19 cellular contexts compared by ENCODE assay signal in genomic region chr21:42815217-42815616, GRCh38.
DNase-seq lines count a peak whose midpoint lies in the region; ATAC-seq, FAIRE-seq and TF ChIP-seq lines count a peak whose summit lies in the region.
"Had no signal": no experiment of that assay in that cellular context is flagged by ENCODE, and none has a peak within 500 bp of the region (broad histone marks: within the 10 kb centered on the region; RNA-seq: fewer than 3 reads in every experiment).

No MANE protein-coding gene starts in this region.

- H3K4me3 Mint-ChIP-seq in neural progenitor cell, result no peak overlapping the region

- peaks cover 4% of the 10 kb centered on the region for H3F3A ChIP-seq in neural progenitor cell (ENCODE audit: low read depth)

- FAIRE-seq in TTC549 (lab: Jason Lieb, UNC), result peak; percentile 36
- FAIRE-seq: D721Med, GM12878, H1 had no signal

- no peaks in the 10 kb centered on the region for H3K79me2 ChIP-seq in neural progenitor cell (ENCODE audit: low read depth)

- CTCF ChIA-PET in HEK293 (lab: Yijun Ruan, JAX), result interaction anchor here (1.5 to 2.4 kb wide), 2 partner anchors 34 to 222 kb away, joined by 4 to 14 read pairs; no protein-coding TSS in a partner anchor

- no peak for TF ChIP-seq CTCF in HEK293 (tag by site-specific recombination; IDR thresholded peaks at IDR 0.05)
- TF ChIP-seq CTCF in neural progenitor cell (IDR thresholded peaks at IDR 0.05), result no peak
- no peak for TF ChIP-seq CTCF in coronary artery (IDR thresholded peaks at IDR 0.05)
- no peak for TF ChIP-seq CTCF in right atrium auricular region (IDR thresholded peaks at IDR 0.05)

- peak; percentile 7 for DNase-seq in NCI-H748 (lab: John Stamatoyannopoulos, UW; ENCODE audit: unreplicated experiment)
- DNase-seq in NCI-H748 treated with DMSO at 0.1 percent for 48 hours (lab: John Stamatoyannopoulos, UW), result no peak
- DNase-seq in neural progenitor cell (ENCODE audit: low spot score), result peak; percentile 45
- DNase-seq in coronary artery (ENCODE audit: low spot score), result no peak
- DNase-seq in right atrium auricular region (ENCODE audit: low spot score), result no peak
- DNase-seq: KBM-7, MV-4-11, NCI-H187, NCI-H2171, NCI-H446 treated with DMSO at 0.1 percent for 48 hours, NCI-H82, PC-3 had no signal

- no peaks in the 10 kb centered on the region for H4K20me1 ChIP-seq in neural progenitor cell (ENCODE audit: low read depth)
- H4K20me1 ChIP-seq: BLaER1 treated with 17β-estradiol and CSF1 and Interleukin-3, amounts not matched to agents 10 nM and 100 nM had no signal

- ATAC-seq in SK-N-SH treated with all-trans-retinoic acid at 6 μM for 48 hours, result no peak
- ATAC-seq: GM12878, PC-3 had no signal

- H3K27ac ChIP-seq in HEK293 (ENCODE audit: extremely low read depth, low read depth, low read length) (no peak overlapping the region), neural progenitor cell (no peak overlapping the region), coronary artery (no peak overlapping the region), right atrium auricular region (no peak overlapping the region)
- H3K27ac ChIP-seq: BLaER1 treated with 17β-estradiol and CSF1 and Interleukin-3, amounts not matched to agents 10 nM and 100 nM had no signal

- H3K4me2 ChIP-seq in neural progenitor cell, result no peak overlapping the region
- H3K4me2 ChIP-seq: BLaER1 treated with 17β-estradiol and CSF1 and Interleukin-3, amounts not matched to agents 10 nM and 100 nM had no signal

- H3K4me1 Mint-ChIP-seq in neural progenitor cell, result peaks cover 2% of the 10 kb centered on the region

- H3K27me3 ChIP-seq in neural progenitor cell, result no peaks in the 10 kb centered on the region
- H3K27me3 ChIP-seq in right atrium auricular region, result no peaks in the 10 kb centered on the region
- H3K27me3 ChIP-seq: BLaER1 treated with 17β-estradiol and CSF1 and Interleukin-3, amounts not matched to agents 10 nM and 100 nM had no signal

- no peak overlapping the region for H2AFZ ChIP-seq in neural progenitor cell (replicated peaks)

- no peaks in the 10 kb centered on the region for H3K36me3 ChIP-seq in HEK293 (ENCODE audit: control insufficient read depth in 2 of 2, insufficient read depth in 1 of 2, low read length in 2 of 2)
- H3K36me3 ChIP-seq in neural progenitor cell, result peaks cover 7% of the 10 kb centered on the region
- no peaks in the 10 kb centered on the region for H3K36me3 ChIP-seq in right atrium auricular region

- H3K4me1 ChIP-seq in HEK293 (ENCODE audit: control insufficient read depth, insufficient read depth, low read length) (no peaks in the 10 kb centered on the region), neural progenitor cell (peaks cover 3% of the 10 kb centered on the region), right atrium auricular region (no peaks in the 10 kb centered on the region)

- H3K9ac ChIP-seq in neural progenitor cell, result no peak overlapping the region
- H3K9ac ChIP-seq: BLaER1 treated with 17β-estradiol and CSF1 and Interleukin-3, amounts not matched to agents 10 nM and 100 nM had no signal

- H3K9me3 ChIP-seq in HEK293 (ENCODE audit: control insufficient read depth, insufficient read depth, low read depth, low read length) (no peaks in the 10 kb centered on the region; the same call in 1 of the 2 replicates), neural progenitor cell (ENCODE audit: low read depth) (peaks cover 9% of the 10 kb centered on the region), right atrium auricular region (no peaks in the 10 kb centered on the region)

- H3K27me3 Mint-ChIP-seq in neural progenitor cell (ENCODE audit: insufficient read depth, low read depth), result peaks cover 6% of the 10 kb centered on the region

- H3K9me3 Mint-ChIP-seq in neural progenitor cell, result peaks cover 31% of the 10 kb centered on the region

- H3K27ac Mint-ChIP-seq in neural progenitor cell, result no peak overlapping the region

- H3K4me3 ChIP-seq in HEK293 (ENCODE audit: low read depth, low read length), result no peak overlapping the region
- H3K4me3 ChIP-seq in neural progenitor cell, result no peak overlapping the region
- no peak overlapping the region for H3K4me3 ChIP-seq in coronary artery
- no peak overlapping the region for H3K4me3 ChIP-seq in right atrium auricular region
- H3K4me3 ChIP-seq: GM12878 had no signal

- H3K36me3 Mint-ChIP-seq in neural progenitor cell, result peaks cover 5% of the 10 kb centered on the region

- POLR2A ChIA-PET in HEK293 (lab: Yijun Ruan, JAX), result no interaction called here

TF ChIP-seq in HEK293, 187 proteins besides CTCF, POLR2A, EP300 and RAD21 (continues in another document):
- peak; percentile 96 for TF ChIP-seq TRIM28 (IDR thresholded peaks at IDR 0.05; ENCODE audit: borderline replicate concordance, low read length)
- peak; percentile 66 for TF ChIP-seq ZNF510 (tag by site-specific recombination; IDR thresholded peaks at IDR 0.05; ENCODE audit: insufficient replicate concordance)
- TF ChIP-seq ZNF610 (tag by site-specific recombination; IDR thresholded peaks at IDR 0.05; ENCODE audit: borderline replicate concordance), result peak; percentile 33; the same call in 1 of the 2 replicates
- no peak for TF ChIP-seq KLF10 (tag by site-specific recombination; IDR thresholded peaks at IDR 0.05)
- no peak for TF ChIP-seq ZNF416 (tag by site-specific recombination; IDR thresholded peaks at IDR 0.05)
- peak; percentile 99 for TF ChIP-seq SETDB1 (IDR thresholded peaks at IDR 0.05; ENCODE audit: insufficient read length, low read length)
- TF ChIP-seq ZNF529 (tag by site-specific recombination; IDR thresholded peaks at IDR 0.05; ENCODE audit: insufficient replicate concordance), result peak; percentile 53
- no peak for TF ChIP-seq PBX3 (CRISPR knock-in tag; IDR thresholded peaks at IDR 0.05)
- peak; percentile 78; the same call in 1 of the 2 replicates for TF ChIP-seq ZNF184 (tag by site-specific recombination; IDR thresholded peaks at IDR 0.05)

TF ChIP-seq in SK-N-SH treated with all-trans-retinoic acid at 6 μM for 48 hours, 23 proteins besides CTCF, POLR2A, EP300 and RAD21 (continues in another document):
- TF ChIP-seq CSRNP3 (CRISPR knock-in tag; IDR thresholded peaks at IDR 0.05) (no peak), ZNF565 (CRISPR knock-in tag; conservative IDR thresholded peaks at IDR 0.05; ENCODE audit: low read depth) (no peak), CREB5 (CRISPR knock-in tag; IDR thresholded peaks at IDR 0.05; ENCODE audit: low read depth) (no peak), RARB (CRISPR knock-in tag; IDR thresholded peaks at IDR 0.05) (no peak), TOX (CRISPR knock-in tag; IDR thresholded peaks at IDR 0.05; ENCODE audit: borderline replicate concordance) (no peak), ZC3H10 (CRISPR knock-in tag; IDR thresholded peaks at IDR 0.05) (no peak), ZFP30 (CRISPR knock-in tag; IDR thresholded peaks at IDR 0.05) (no peak), TCF4 (CRISPR knock-in tag; IDR thresholded peaks at IDR 0.05; ENCODE audit: borderline replicate concordance) (no peak), ZNF8 (CRISPR knock-in tag; IDR thresholded peaks at IDR 0.05) (no peak), ISL1 (CRISPR knock-in tag; IDR thresholded peaks at IDR 0.05) (no peak), POU6F1 (CRISPR knock-in tag; IDR thresholded peaks at IDR 0.05; ENCODE audit: borderline replicate concordance, low read depth) (no peak), ZNF70 (CRISPR knock-in tag; IDR thresholded peaks at IDR 0.05) (no peak), ARNTL (CRISPR knock-in tag; IDR thresholded peaks at IDR 0.05; ENCODE audit: borderline replicate concordance, low read depth) (no peak), GLIS3 (CRISPR knock-in tag; IDR thresholded peaks at IDR 0.05) (no peak)

Comparison
In these comparisons a context has a peak if more than half of its experiments do, and no peak if none do; other contexts are left out.
1. DNase-seq: peak in NCI-H748 (single experiment) and neural progenitor cell (single experiment); none in NCI-H748 treated with DMSO at 0.1 percent for 48 hours (single experiment), coronary artery (single experiment) and right atrium auricular region (single experiment).